Comparison of ENCODE assay signal across 31 cellular contexts in genomic region chr19:45804140-45804958, GRCh38. TPM values are rescaled to one million over a fixed set of nuclear protein-coding genes. Genes with fewer than 3 reads are reported as not detected.
"Had no signal": no experiment of that assay in that cellular context is flagged by ENCODE, and none has a peak within 500 bp of the region (broad histone marks: within the 10 kb centered on the region; RNA-seq: fewer than 3 reads in every experiment).

No MANE protein-coding gene starts in this region.

- H3K4me1 ChIP-seq: colonic mucosa, prostate gland had no signal

- H3K27me3 ChIP-seq: colonic mucosa, gastroesophageal sphincter, hepatocyte, neural progenitor cell, right atrium auricular region, sigmoid colon, tibial artery had no signal

- H3K79me2 ChIP-seq: hepatocyte had no signal

- H3K27ac ChIP-seq: colonic mucosa, epithelial cell of prostate, gastroesophageal sphincter, heart left ventricle, hepatocyte, left lung, neural progenitor cell, prostate gland, right atrium auricular region, sigmoid colon, stomach, tibial artery had no signal

- H3K9me3 ChIP-seq: colonic mucosa, gastroesophageal sphincter, heart left ventricle, left lung, prostate gland, right atrium auricular region, sigmoid colon, stomach, tibial artery had no signal

- H3K36me3 ChIP-seq: colonic mucosa, gastroesophageal sphincter, heart left ventricle, left lung, neural progenitor cell, prostate gland, right atrium auricular region, sigmoid colon, stomach, tibial artery had no signal

- H3K4me2 ChIP-seq: hepatocyte, neural progenitor cell had no signal

- H3K9ac ChIP-seq: neural progenitor cell had no signal

- H2AFZ ChIP-seq: hepatocyte, neural progenitor cell had no signal

- ATAC-seq: esophagus mucosa; gastroesophageal sphincter; heart left ventricle; left cardiac atrium; left lung; naive thymus-derived CD4-positive, alpha-beta T cell; stimulated activated effector memory CD8-positive, alpha-beta T cell treated with anti-CD3 and anti-CD28 coated beads, Interleukin-12 subunit alpha, Interleukin-12 subunit beta, amount 100 ng/mL, for 72 hours had no signal

- H3K4me3 ChIP-seq: colonic mucosa, gastroesophageal sphincter, heart left ventricle, hepatocyte, left lung, neural progenitor cell, prostate gland, right atrium auricular region, sigmoid colon, stomach, tibial artery had no signal

- DNase-seq: colonic mucosa; effector CD8-positive, alpha-beta T cell; endodermal cell; foreskin fibroblast; heart left ventricle; left cardiac atrium; mesendoderm; midbrain; naive thymus-derived CD4-positive, alpha-beta T cell; nucleus accumbens; sigmoid colon; stimulated activated CD4-positive, alpha-beta T cell treated with anti-CD3 and anti-CD28 coated beads, Interleukin-2, amount 100 ng/mL, for 24 hours; stimulated activated CD4-positive, alpha-beta T cell treated with anti-CD3 and anti-CD28 coated beads, Interleukin-4, amount 100 ng/mL, for 24 hours; stimulated activated naive CD4-positive, alpha-beta T cell treated with Interleukin-2 at 50 U/mL for 16 hours; stomach; tibial artery had no signal

RNA-seq across cellular contexts. Expression of gene RSPH6A, which starts 10.8 kb away (rescaled TPM):
- total RNA-seq: heart left ventricle, hepatocyte, kidney epithelial cell, left cardiac atrium, lower leg skin, right atrium auricular region, sigmoid colon, skeletal muscle tissue, subcutaneous adipose tissue, temporal lobe, urinary bladder had no signal
- polyA plus RNA-seq: heart left ventricle; hepatocyte; naive thymus-derived CD4-positive, alpha-beta T cell; stomach; urinary bladder had no signal
